ENCODE assay signal across 24 cellular contexts in the genomic region with DNA sequence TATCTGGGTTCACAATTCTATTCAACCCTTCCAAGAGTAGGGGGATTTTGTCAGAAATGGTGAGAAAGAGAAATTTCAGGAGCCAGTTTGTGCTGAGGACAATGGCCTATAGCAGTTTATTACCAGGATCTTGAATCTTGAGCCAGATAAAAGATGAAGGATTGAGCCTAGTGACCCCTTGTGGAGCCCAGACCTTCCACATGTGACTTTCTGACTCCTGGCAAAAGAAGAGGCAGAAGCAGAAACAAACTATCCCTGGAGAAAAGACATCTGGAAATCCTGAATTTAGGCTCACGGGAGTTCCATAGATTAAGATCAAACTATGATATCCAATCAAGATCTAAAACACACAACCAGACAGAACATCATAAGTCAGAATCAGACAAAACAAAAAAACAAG.
A peak's percentile ranks its signal among the peaks of the same experiment; 100 is the strongest.
DNase-seq lines count a peak whose midpoint lies in the region; ATAC-seq and TF ChIP-seq lines count a peak whose summit lies in the region.
"Had no signal": no experiment of that assay in that cellular context is flagged by ENCODE, and none has a peak within 500 bp of the region (broad histone marks: within the 10 kb centered on the region; RNA-seq: fewer than 3 reads in every experiment).

No MANE protein-coding gene starts in this region.

- no peak overlapping the region for H3K4me3 Mint-ChIP-seq in endothelial cell (ENCODE audit: unreplicated experiment)

- peak; percentile 11 for DNase-seq in H4 (ENCODE audit: low spot score)
- peak; percentile 34 for DNase-seq in SK-MEL-5 (ENCODE audit: low read depth, low spot score)
- peak; percentile 5 for DNase-seq in endothelial cell (ENCODE audit: low spot score)
- no peak for DNase-seq in retinal pigment epithelial cell (ENCODE audit: low read depth)
- no peak for DNase-seq in lower lobe of right lung
- DNase-seq in left colon, result no peak
- DNase-seq in posterior vena cava (ENCODE audit: low spot score), result no peak
- DNase-seq: activated CD4-positive, alpha-beta T cell treated with anti-CD3 and anti-CD28 coated beads for 4 hours; activated naive CD4-positive, alpha-beta T cell treated with anti-CD3 and anti-CD28 coated beads, Interleukin-2, amount 50 U/mL, for 16 hours; cerebellar nuclear complex; DMS79 treated with DMSO at 0.1 percent for 48 hours; effector CD4-positive, alpha-beta T cell; gastrocnemius medialis; kidney; MV-4-11; NCI-H1694; spleen; stimulated activated CD4-positive, alpha-beta T cell treated with anti-CD3 and anti-CD28 coated beads, Interleukin-4, amount 100 ng/mL, for 1 hour; stimulated activated naive CD4-positive, alpha-beta T cell had no signal

- no peaks in the 10 kb centered on the region for H3K9me3 Mint-ChIP-seq in endothelial cell (ENCODE audit: unreplicated experiment)

- no peak overlapping the region for H3K27ac Mint-ChIP-seq in endothelial cell (ENCODE audit: unreplicated experiment)

- H3K4me1 Mint-ChIP-seq in endothelial cell (ENCODE audit: unreplicated experiment), result no peaks in the 10 kb centered on the region

- no peaks in the 10 kb centered on the region for H3K27me3 Mint-ChIP-seq in endothelial cell (ENCODE audit: unreplicated experiment)

- intact Hi-C loops in lower lobe of right lung (cut with DNase I) (no loop called here), left colon (cut with DNase I, micrococcal nuclease) (no loop called here), posterior vena cava (cut with DNase I) (no loop called here)

- no peaks in the 10 kb centered on the region for H3K27me3 ChIP-seq in lower lobe of right lung (ENCODE audit: low read depth)
- H3K27me3 ChIP-seq: ascending aorta, gastrocnemius medialis, right atrium auricular region, spleen had no signal

- no peak overlapping the region for H3K27ac ChIP-seq in lower lobe of right lung
- H3K27ac ChIP-seq: ascending aorta, gastrocnemius medialis, KMS-11, right atrium auricular region, spleen, thoracic aorta had no signal

- H3K4me3 ChIP-seq in retinal pigment epithelial cell (ENCODE audit: low read length) (no peak overlapping the region), lower lobe of right lung (no peak overlapping the region)
- H3K4me3 ChIP-seq: ascending aorta, gastrocnemius medialis, right atrium auricular region, spleen, thoracic aorta had no signal

- in situ Hi-C loops in SK-MEL-5 (cut with HindIII; ENCODE audit: low pct_unique_long_range_greater_than_20kb, low sequenced_read_pairs), result no loop called here

- H3K36me3 Mint-ChIP-seq in endothelial cell (ENCODE audit: low read depth, unreplicated experiment), result no peaks in the 10 kb centered on the region

- TF ChIP-seq CTCF in endothelial cell (IDR thresholded peaks at IDR 0.05; ENCODE audit: unreplicated experiment), result no peak
- TF ChIP-seq CTCF in retinal pigment epithelial cell (conservative IDR thresholded peaks at IDR 0.05; ENCODE audit: low read depth, low read length), result peak; percentile 44
- no peak for TF ChIP-seq CTCF in lower lobe of right lung (IDR thresholded peaks at IDR 0.05)

- no peaks in the 10 kb centered on the region for H3K4me1 ChIP-seq in lower lobe of right lung
- H3K4me1 ChIP-seq: ascending aorta, gastrocnemius medialis, right atrium auricular region, spleen had no signal

- ATAC-seq in lower lobe of right lung (no peak), left colon (no peak)
- ATAC-seq: esophagus mucosa, gastrocnemius medialis had no signal

- H3K36me3 ChIP-seq in lower lobe of right lung, result no peaks in the 10 kb centered on the region
- H3K36me3 ChIP-seq: ascending aorta, gastrocnemius medialis, right atrium auricular region, spleen, thoracic aorta had no signal

- no peaks in the 10 kb centered on the region for H3K9me3 ChIP-seq in lower lobe of right lung
- H3K9me3 ChIP-seq: ascending aorta, gastrocnemius medialis, right atrium auricular region, thoracic aorta had no signal

Comparison
In these comparisons a context has a peak if more than half of its experiments do, and no peak if none do; other contexts are left out.
1. DNase-seq: peak in H4 (single experiment), SK-MEL-5 (single experiment) and endothelial cell (single experiment); none in retinal pigment epithelial cell (single experiment), lower lobe of right lung (single experiment), left colon (0 of 2) and posterior vena cava (single experiment).